Comparison of ENCODE assay signal across 1 cellular context in genomic region chr9:2199999-2200796, GRCh38.
A peak's percentile ranks its signal among the peaks of the same experiment; 100 is the strongest.
TF ChIP-seq lines count a peak whose summit lies in the region.

No MANE protein-coding gene starts in this region.

TF ChIP-seq in K562, 482 proteins besides CTCF, POLR2A, EP300 and RAD21:
- TF ChIP-seq CTCFL (IDR thresholded peaks at IDR 0.05; ENCODE audit: borderline replicate concordance, insufficient read depth, low read depth, low read length, poor library complexity, severe bottlenecking) (peak; percentile 15), ZNF184 (CRISPR knock-in tag; IDR thresholded peaks at IDR 0.05) (no peak)
